1 cellular context compared by ENCODE assay signal in the genomic region with DNA sequence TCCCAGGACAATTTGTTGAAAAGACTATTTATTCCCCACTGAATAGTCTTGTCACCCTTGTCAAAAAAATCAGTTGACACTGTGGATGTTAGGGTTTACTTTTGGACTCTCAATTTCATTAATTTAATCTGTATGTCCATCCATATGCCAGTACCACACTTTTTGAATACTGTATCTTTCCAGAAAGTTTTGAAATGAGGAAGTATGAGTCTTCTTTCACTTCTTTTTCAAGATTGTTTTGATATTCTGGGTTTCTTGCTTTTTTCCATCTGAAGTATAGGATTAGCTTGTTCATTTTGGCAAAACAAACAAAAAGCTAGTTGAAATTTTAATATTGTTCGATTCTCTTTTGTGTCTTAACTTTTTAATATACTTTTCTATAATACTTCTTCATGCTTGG.
TF ChIP-seq lines count a peak whose summit lies in the region.

No MANE protein-coding gene starts in this region.

TF ChIP-seq in GM12878, 131 proteins besides CTCF, POLR2A, EP300 and RAD21:
- TF ChIP-seq, protein P1, sequence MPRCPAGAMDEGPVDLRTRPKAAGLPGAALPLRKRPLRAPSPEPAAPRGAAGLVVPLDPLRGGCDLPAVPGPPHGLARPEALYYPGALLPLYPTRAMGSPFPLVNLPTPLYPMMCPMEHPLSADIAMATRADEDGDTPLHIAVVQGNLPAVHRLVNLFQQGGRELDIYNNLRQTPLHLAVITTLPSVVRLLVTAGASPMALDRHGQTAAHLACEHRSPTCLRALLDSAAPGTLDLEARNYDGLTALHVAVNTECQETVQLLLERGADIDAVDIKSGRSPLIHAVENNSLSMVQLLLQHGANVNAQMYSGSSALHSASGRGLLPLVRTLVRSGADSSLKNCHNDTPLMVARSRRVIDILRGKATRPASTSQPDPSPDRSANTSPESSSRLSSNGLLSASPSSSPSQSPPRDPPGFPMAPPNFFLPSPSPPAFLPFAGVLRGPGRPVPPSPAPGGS (IDR thresholded peaks at IDR 0.05; ENCODE audit: borderline replicate concordance, insufficient read depth, low read depth, low read length, poor library complexity, severe bottlenecking), result no peak
- TF ChIP-seq, protein P2, sequence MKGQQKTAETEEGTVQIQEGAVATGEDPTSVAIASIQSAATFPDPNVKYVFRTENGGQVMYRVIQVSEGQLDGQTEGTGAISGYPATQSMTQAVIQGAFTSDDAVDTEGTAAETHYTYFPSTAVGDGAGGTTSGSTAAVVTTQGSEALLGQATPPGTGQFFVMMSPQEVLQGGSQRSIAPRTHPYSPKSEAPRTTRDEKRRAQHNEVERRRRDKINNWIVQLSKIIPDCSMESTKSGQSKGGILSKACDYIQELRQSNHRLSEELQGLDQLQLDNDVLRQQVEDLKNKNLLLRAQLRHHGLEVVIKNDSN (IDR thresholded peaks at IDR 0.05; ENCODE audit: borderline replicate concordance, extremely low read length, insufficient read depth, low read depth, low read length), result no peak
- no peak for TF ChIP-seq RCOR1 (conservative IDR thresholded peaks at IDR 0.05; ENCODE audit: low read depth, low read length)
- no peak for TF ChIP-seq MYB (IDR thresholded peaks at IDR 0.05; ENCODE audit: borderline replicate concordance, low read depth, low read length)
- no peak for TF ChIP-seq CHD4 (IDR thresholded peaks at IDR 0.05)
- TF ChIP-seq ZBED1 (IDR thresholded peaks at IDR 0.05; ENCODE audit: borderline replicate concordance), result no peak
- TF ChIP-seq ATF2 (IDR thresholded peaks at IDR 0.05; ENCODE audit: low read length), result 0 out of 2 replicates have a peak, but pooled peaks have one; percentile 7
